8 cellular contexts compared by ENCODE assay signal in genomic region chr11:6438979-6439571, GRCh38. TPM values are rescaled to one million over a fixed set of nuclear protein-coding genes. Genes with fewer than 3 reads are reported as not detected.
DNase-seq lines count a peak whose midpoint lies in the region; ATAC-seq and TF ChIP-seq lines count a peak whose summit lies in the region.

No MANE protein-coding gene starts in this region.

- DNase-seq in A172 (ENCODE audit: low spot score) (peak; percentile 45), GM10248 (ENCODE audit: extremely low spot score) (no peak), NCI-H2029 (lab: John Stamatoyannopoulos, UW) (peak; percentile 59), epithelial cell of esophagus (ENCODE audit: low read depth) (peak; percentile 68), middle frontal gyrus (ENCODE audit: extremely low spot score, low spot score) (peak; percentile 22), uterus (peak in 1 of 2 donors; percentile 28)
- peak; percentile 22 to 44 for DNase-seq in activated CD4-positive, alpha-beta T cell treated with anti-CD3 and anti-CD28 coated beads for 4 hours

- ATAC-seq in HG03469 (IDR thresholded peaks at IDR 0.05; ENCODE audit: unreplicated experiment): no peak

- no peak overlapping the region for H3K27ac ChIP-seq in uterus

- no peaks in the 10 kb centered on the region for H3K4me1 ChIP-seq in uterus

- CTCF ChIA-PET in GM10248 (lab: Yijun Ruan, JAX): interaction anchor here (0.7 to 13.4 kb wide), 15 partner anchors 9 to 267 kb away, joined by 3 to 371 read pairs (median 4); partner anchors contain the start of genes APBB1 and SMPD1

- H3K36me3 ChIP-seq in uterus: no peaks in the 10 kb centered on the region

- TF ChIP-seq POLR2A in uterus (IDR thresholded peaks at IDR 0.05): no peak

- H3K4me3 ChIP-seq in epithelial cell of esophagus (ENCODE audit: low read length): no peak overlapping the region
- no peak overlapping the region for H3K4me3 ChIP-seq in uterus

- TF ChIP-seq CTCF in GM10248 (IDR thresholded peaks at IDR 0.05; ENCODE audit: control extremely low read depth, extremely low read depth, low read depth, missing control alignments) (peak; percentile 44), epithelial cell of esophagus (IDR thresholded peaks at IDR 0.05; ENCODE audit: insufficient read depth, low read depth, low read length, missing control alignments) (peak; percentile 81), uterus (IDR thresholded peaks at IDR 0.05) (peak in 3 of 4 experiments; percentile 20 to 47 (median 40))

- intact Hi-C loops in uterus (cut with DNase I; ENCODE audit: low total_unique reads): no loop called here

- H3K9me3 ChIP-seq in uterus: no peaks in the 10 kb centered on the region

- H3K27me3 ChIP-seq in uterus: no peaks in the 10 kb centered on the region

- POLR2A ChIA-PET in GM10248 (lab: Yijun Ruan, JAX): no interaction called here

RNA-seq across cellular contexts. Expression of gene HPX, which starts 1.7 kb away (rescaled TPM):
- total RNA-seq in A172 (2014; rRNA removed; shearing (Covaris generic)): 0.14 and 0.74 TPM in 2 replicates
- total RNA-seq in uterus: 10 to 100 TPM in 1 of 4 donors, 1 to 10 TPM in 1, under 1 TPM in 1, not detected in 1; 0.29 to 28.6 (median 1.1) TPM

RNA-seq across cellular contexts. Expression of gene APBB1, which starts 20.2 kb away (rescaled TPM):
- 58.4 and 63.3 TPM in 2 replicates for total RNA-seq in A172 (2014; rRNA removed; shearing (Covaris generic))
- 100 to 1,000 TPM in 1 of 4 donors, 10 to 100 TPM in 3; 16.2 to 110 (median 38.0) TPM for total RNA-seq in uterus

RNA-seq across cellular contexts. Expression of gene TRIM3, which starts 34.7 kb away (rescaled TPM):
- total RNA-seq in A172 (2014; rRNA removed; shearing (Covaris generic)): 27.3 and 32.8 TPM in 2 replicates
- 10 to 100 TPM in 3 of 4 donors, 1 to 10 TPM in 1; 9.5 to 42.4 (median 29.6) TPM for total RNA-seq in uterus

RNA-seq across cellular contexts. Expression of gene ARFIP2, which starts 42.1 kb away (rescaled TPM):
- total RNA-seq in A172 (2014; rRNA removed; shearing (Covaris generic)): 68.6 and 68.7 TPM in 2 replicates
- total RNA-seq in uterus: 10 to 100 TPM; 34.4 to 58.5 (median 51.8) TPM

RNA-seq across cellular contexts. Expression of gene TIMM10B, which starts 42.2 kb away (rescaled TPM):
- total RNA-seq in A172 (2014; rRNA removed; shearing (Covaris generic)): 32.4 and 58.1 TPM in 2 replicates
- 10 to 100 TPM in 3 of 4 donors, 1 to 10 TPM in 1; 7.9 to 40.7 (median 28.4) TPM for total RNA-seq in uterus
